In the genomic region with DNA sequence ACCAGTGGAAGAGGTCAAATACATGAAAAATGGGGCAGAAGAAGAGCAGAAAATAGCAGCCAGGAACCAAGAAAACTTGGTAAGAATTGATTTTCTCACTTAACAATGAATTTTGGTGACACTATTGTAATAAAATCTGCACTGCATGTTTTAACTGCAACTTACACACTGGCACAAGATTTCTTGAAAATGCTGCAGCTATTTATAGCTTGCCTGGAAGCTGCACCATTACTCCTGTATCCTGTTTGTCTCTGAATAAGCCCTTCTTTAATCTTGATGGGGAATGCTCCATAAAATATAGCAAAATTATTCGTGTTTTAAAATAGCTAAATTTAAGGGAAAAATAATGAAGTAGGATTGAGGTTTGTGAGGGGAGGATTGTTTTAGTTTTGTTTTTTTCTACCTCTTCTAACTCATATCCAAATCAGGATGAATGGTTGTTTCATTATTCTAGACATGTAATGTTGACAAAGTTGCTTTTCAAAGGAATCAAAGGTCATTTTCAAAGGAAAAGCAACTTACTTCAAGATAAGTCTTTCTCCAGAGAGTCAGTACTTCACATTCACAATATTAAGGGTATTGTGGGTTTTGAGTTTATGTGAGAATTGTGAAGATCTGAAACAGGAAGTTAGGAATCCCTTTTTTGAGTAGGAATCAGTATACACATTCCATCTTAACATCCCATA, we compare ENCODE assay signal across 18 cellular contexts.
DNase-seq lines count a peak whose midpoint lies in the region; ATAC-seq, FAIRE-seq and TF ChIP-seq lines count a peak whose summit lies in the region.
"Had no signal": no experiment of that assay in that cellular context is flagged by ENCODE, and none has a peak within 500 bp of the region (broad histone marks: within the 10 kb centered on the region; RNA-seq: fewer than 3 reads in every experiment).

No MANE protein-coding gene starts in this region.

- CTCF ChIA-PET in endothelial cell of umbilical vein (lab: Charles Lee) (interaction anchor here (1.5 to 2.1 kb wide), 2 partner anchors 16 to 17 kb away, joined by 4 to 5 read pairs; no protein-coding TSS in a partner anchor), HEK293T (lab: Yijun Ruan, JAX) (no interaction called here)

- intact Hi-C loops in endothelial cell of umbilical vein (cut with micrococcal nuclease) = loop anchor here (2.0 kb wide), 1 partner anchor 17 kb away; no protein-coding TSS in a partner anchor
- intact Hi-C loops in transverse colon (cut with DNase I; ENCODE audit: low total_unique reads) = no loop called here

- BruUV-seq in endothelial cell of umbilical vein (replicated peaks; lab: Mats Ljungman, UMichigan) = no TSS peak

- no peaks in the 10 kb centered on the region for H4K20me1 ChIP-seq in endothelial cell of umbilical vein (replicated peaks; ENCODE audit: control insufficient read depth, extremely low read depth, insufficient read depth, low read length)

- H3K9ac ChIP-seq in endothelial cell of umbilical vein (replicated peaks; ENCODE audit: extremely low read depth, insufficient read depth, low read length) (no peak overlapping the region), mucosa of rectum (ENCODE audit: low read depth in 1 of 2, low read length in 2 of 2) (no peak overlapping the region)

- POLR2A ChIA-PET in endothelial cell of umbilical vein (lab: Charles Lee) = no interaction called here
- POLR2A ChIA-PET in HEK293T (lab: Yijun Ruan, JAX) = no interaction called here

- in situ Hi-C loops in transverse colon (cut with MboI; ENCODE audit: low pct_ligation_motif_present in 1 of 4, low pct_unique_long_range_greater_than_20kb in 1 of 4, low sequenced_read_pairs in 3 of 4) = no loop called here

- H3K4me3 Mint-ChIP-seq in activated T-cell treated with anti-CD3 and anti-CD28 coated beads, Interleukin-2, amount 50 U/mL, for 72 hours = no peak overlapping the region
- H3K4me3 Mint-ChIP-seq: activated naive CD8-positive, alpha-beta T cell treated with anti-CD3 and anti-CD28 coated beads, Interleukin-2, amount 10 ng/mL, durations not matched to agents 7 days and 5 days had no signal

- H3K27ac Mint-ChIP-seq in activated T-cell treated with anti-CD3 and anti-CD28 coated beads, Interleukin-2, amount 50 U/mL, for 72 hours = peak overlapping the region; percentile 28
- H3K27ac Mint-ChIP-seq: activated naive CD8-positive, alpha-beta T cell treated with anti-CD3 and anti-CD28 coated beads, Interleukin-2, amount 10 ng/mL, durations not matched to agents 7 days and 5 days had no signal

- H3K9me3 Mint-ChIP-seq in activated T-cell treated with anti-CD3 and anti-CD28 coated beads, Interleukin-2, amount 50 U/mL, for 72 hours = no peaks in the 10 kb centered on the region
- H3K9me3 Mint-ChIP-seq: activated naive CD8-positive, alpha-beta T cell treated with anti-CD3 and anti-CD28 coated beads, Interleukin-2, amount 10 ng/mL, durations not matched to agents 7 days and 5 days had no signal

- no peaks in the 10 kb centered on the region for H3K36me3 Mint-ChIP-seq in activated T-cell treated with anti-CD3 and anti-CD28 coated beads, Interleukin-2, amount 50 U/mL, for 72 hours (ENCODE audit: insufficient read depth in 2 of 2)
- H3K36me3 Mint-ChIP-seq: activated naive CD8-positive, alpha-beta T cell treated with anti-CD3 and anti-CD28 coated beads, Interleukin-2, amount 10 ng/mL, durations not matched to agents 7 days and 5 days had no signal

- H3K27me3 Mint-ChIP-seq in activated T-cell treated with anti-CD3 and anti-CD28 coated beads, Interleukin-2, amount 50 U/mL, for 72 hours (ENCODE audit: low read depth) = peaks cover 9% of the 10 kb centered on the region

- TF ChIP-seq CTCF in endothelial cell of umbilical vein (IDR thresholded peaks at IDR 0.05; ENCODE audit: extremely low read depth in 1 of 2, insufficient read depth in 1 of 2, low read depth in 1 of 2, low read length in 2 of 2) (no peak), transverse colon (IDR thresholded peaks at IDR 0.05) (no peak)

- 5 to 11% methylated on average over 1 of the region's 1 CpG for WGBS in transverse colon (ENCODE audit: low coverage in 1 of 2), 2 donors

- FAIRE-seq in endothelial cell of umbilical vein (lab: Jason Lieb, UNC) = peak; percentile 40
- FAIRE-seq: K562 had no signal

- dilution Hi-C loops in endothelial cell of umbilical vein (cut with MboI; ENCODE audit: extremely low pct_ligation_motif_present, low sequenced_read_pairs) = no loop called here

- no peak overlapping the region for H3K4me3 ChIP-seq in endothelial cell of umbilical vein (replicated peaks in 1 of 3; ENCODE audit: insufficient read depth in 1 of 3, low read depth in 1 of 3, low read length in 3 of 3)
- H3K4me3 ChIP-seq in mucosa of rectum (ENCODE audit: low read length in 2 of 2) = no peak overlapping the region
- H3K4me3 ChIP-seq in transverse colon = no peak overlapping the region
- H3K4me3 ChIP-seq: K562 had no signal

- no peak for DNase-seq in activated T-cell treated with anti-CD3 and anti-CD28 coated beads, Interleukin-2, amount 50 U/mL, for 72 hours
- no peak for DNase-seq in activated T-cell treated with anti-CD3 and anti-CD28 coated beads, Interleukin-2, amount 50 U/mL, for 48 hours
- DNase-seq in endothelial cell of umbilical vein (ENCODE audit: low read depth, low spot score) (peak; percentile 72), transverse colon (no peak), HEK293T (ENCODE audit: extremely low spot score) (no peak), NCI-H1092 treated with DMSO at 0.1 percent for 48 hours (lab: John Stamatoyannopoulos, UW) (no peak)
- DNase-seq: 8988T; activated CD4-positive, CD25-positive, alpha-beta regulatory T cell; activated CD8-positive, alpha-beta memory T cell treated with anti-CD3 and anti-CD28 coated beads, Interleukin-2, amount 50 U/mL, for 48 hours; activated naive CD8-positive, alpha-beta T cell treated with anti-CD3 and anti-CD28 coated beads, Interleukin-2, amount 10 ng/mL, durations not matched to agents 7 days and 5 days; cortex of kidney; NCI-H1436; NCI-H510A; PC-3; stimulated activated CD4-positive, alpha-beta T cell treated with anti-CD3 and anti-CD28 coated beads, Interleukin-2, amount 100 ng/mL, for 48 hours had no signal

- TF ChIP-seq EP300 in transverse colon (IDR thresholded peaks at IDR 0.05; ENCODE audit: low read depth) = no peak

- H3K27ac ChIP-seq in endothelial cell of umbilical vein (ENCODE audit: insufficient read depth, low read depth, low read length) (peak overlapping the region; percentile 10), mucosa of rectum (ENCODE audit: low read depth in 2 of 2, low read length in 2 of 2) (peak overlapping the region; percentile 7 to 28), transverse colon (peak overlapping the region; percentile 12 to 56 (median 42))

- H2AFZ ChIP-seq in endothelial cell of umbilical vein (ENCODE audit: low read depth, low read length) = peak overlapping the region; percentile 27

- H3K79me2 ChIP-seq in endothelial cell of umbilical vein (ENCODE audit: control insufficient read depth, insufficient read depth, low read length) = no peaks in the 10 kb centered on the region

- ATAC-seq in activated T-cell treated with anti-CD3 and anti-CD28 coated beads, Interleukin-2, amount 50 U/mL, for 72 hours (replicated peaks in 1 of 2) = no peak
- ATAC-seq in HG02885 (IDR thresholded peaks at IDR 0.05; ENCODE audit: poor library complexity, unreplicated experiment) = no peak
- ATAC-seq: K562, PC-3 had no signal

- H3K9me1 ChIP-seq in endothelial cell of umbilical vein (replicated peaks; ENCODE audit: control insufficient read depth, extremely low read depth, insufficient read depth, low read length) = no peaks in the 10 kb centered on the region

- no peaks in the 10 kb centered on the region for H3K27me3 ChIP-seq in endothelial cell of umbilical vein (ENCODE audit: control insufficient read depth in 2 of 2, insufficient read depth in 2 of 2, low read length in 2 of 2)
- no peaks in the 10 kb centered on the region for H3K27me3 ChIP-seq in mucosa of rectum (ENCODE audit: control insufficient read depth in 2 of 2, insufficient read depth in 2 of 2, low read length in 2 of 2)
- H3K27me3 ChIP-seq in transverse colon = no peaks in the 10 kb centered on the region

- H3K4me1 ChIP-seq in endothelial cell of umbilical vein (ENCODE audit: control insufficient read depth, extremely low read depth, insufficient read depth, low read length) (peaks cover 14% of the 10 kb centered on the region), mucosa of rectum (ENCODE audit: control insufficient read depth in 2 of 2, insufficient read depth in 2 of 2, low read length in 2 of 2) (peaks cover 4 to 15% of the 10 kb centered on the region in 2 donors), transverse colon (peaks cover 7 to 42% (median 31%) of the 10 kb centered on the region in 4 donors)

- TF ChIP-seq POLR2A in endothelial cell of umbilical vein (IDR thresholded peaks at IDR 0.05; ENCODE audit: low read depth, low read length) (no peak), transverse colon (IDR thresholded peaks at IDR 0.05) (no peak)

- no peaks in the 10 kb centered on the region for H3K4me1 Mint-ChIP-seq in activated T-cell treated with anti-CD3 and anti-CD28 coated beads, Interleukin-2, amount 50 U/mL, for 72 hours (ENCODE audit: low read depth)

- H3K9me3 ChIP-seq in endothelial cell of umbilical vein (replicated peaks; ENCODE audit: control insufficient read depth, insufficient read depth, low read length) (no peaks in the 10 kb centered on the region), mucosa of rectum (ENCODE audit: control insufficient read depth in 2 of 2, low read length in 2 of 2) (no peaks in the 10 kb centered on the region), transverse colon (no peaks in the 10 kb centered on the region)

- H3K4me2 ChIP-seq in endothelial cell of umbilical vein (ENCODE audit: insufficient read depth, low read length) = peak overlapping the region; percentile 39

- H3K36me3 ChIP-seq in endothelial cell of umbilical vein (ENCODE audit: control insufficient read depth in 2 of 2, extremely low read depth in 1 of 2, insufficient read depth in 2 of 2, low read length in 2 of 2) (no peaks in the 10 kb centered on the region), mucosa of rectum (ENCODE audit: control insufficient read depth in 2 of 2, insufficient read depth in 2 of 2, low read length in 2 of 2) (peaks cover 0 to 4% of the 10 kb centered on the region in 2 donors), transverse colon (no peaks in the 10 kb centered on the region)

TF ChIP-seq in endothelial cell of umbilical vein, 7 proteins besides CTCF, POLR2A, EP300 and RAD21 (continues in another document):
- TF ChIP-seq FOS (IDR thresholded peaks at IDR 0.05; ENCODE audit: borderline replicate concordance, insufficient read depth, low read length) = no peak
- no peak for TF ChIP-seq MYC (IDR thresholded peaks at IDR 0.05; ENCODE audit: low read depth, low read length)
- TF ChIP-seq EZH2 (IDR thresholded peaks at IDR 0.05; ENCODE audit: borderline replicate concordance, low read depth, low read length, severe bottlenecking) = no peak

TF ChIP-seq in HEK293T, 16 proteins besides CTCF, POLR2A, EP300 and RAD21 (continues in another document):
- no peak for TF ChIP-seq BHLHE40 (IDR thresholded peaks at IDR 0.05; ENCODE audit: borderline replicate concordance)
- no peak for TF ChIP-seq FOXM1 (IDR thresholded peaks at IDR 0.05; ENCODE audit: borderline replicate concordance)
- no peak for TF ChIP-seq ELF4 (IDR thresholded peaks at IDR 0.05)
- no peak for TF ChIP-seq CTBP1 (IDR thresholded peaks at IDR 0.05; ENCODE audit: borderline replicate concordance)
- TF ChIP-seq L3MBTL2 (conservative IDR thresholded peaks at IDR 0.05) = no peak
- no peak for TF ChIP-seq FOXK2 (IDR thresholded peaks at IDR 0.05)
